Comparison of ENCODE assay signal across 21 cellular contexts in genomic region chr5:175544108-175544511, GRCh38.
"Had no signal": no experiment of that assay in that cellular context is flagged by ENCODE, and none has a peak within 500 bp of the region (broad histone marks: within the 10 kb centered on the region; RNA-seq: fewer than 3 reads in every experiment).

No MANE protein-coding gene starts in this region.

- H3K36me3 ChIP-seq: SJSA1 had no signal

- DNase-seq: IMR-90, Kasumi-1, MM.1S, NCI-H1092 treated with DMSO at 0.1 percent for 48 hours, NCI-H1436, NCI-H187, NCI-H2029, NCI-H2081 treated with DMSO at 0.1 percent for 48 hours, NCI-H2171, NCI-H226, NCI-H446, NCI-H510A, NCI-H524 treated with DMSO at 0.1 percent for 48 hours, NCI-H69, NCI-H774, Right ventricle myocardium superior, RPMI8226, SIG-M5 had no signal

- H3K4me3 ChIP-seq: SJSA1, SK-N-MC had no signal

- H3K4me2 ChIP-seq: KMS-11 had no signal

- H3K27ac ChIP-seq: KMS-11, SJSA1, SK-N-MC had no signal

- H3K9ac ChIP-seq: KMS-11 had no signal

- H3K4me1 ChIP-seq: SJSA1 had no signal
